6 cellular contexts compared by ENCODE assay signal in genomic region chr11:62592216-62592815, GRCh38. TPM values are rescaled to one million over a fixed set of nuclear protein-coding genes. Genes with fewer than 3 reads are reported as not detected.
DNase-seq lines count a peak whose midpoint lies in the region; ATAC-seq and TF ChIP-seq lines count a peak whose summit lies in the region.

No MANE protein-coding gene starts in this region.

- peak overlapping the region; percentile 19 to 84; a peak in 3 of 4 replicates for H3K4me3 ChIP-seq in DND-41 (ENCODE audit: low read depth in 1 of 2, low read length in 2 of 2)
- H3K4me3 ChIP-seq in iPS-20b (ENCODE audit: low read length): peak overlapping the region; percentile 79

- H3K4me1 Mint-ChIP-seq in T-cell: peaks cover 47 to 59% (median 57%) of the 10 kb centered on the region in 3 donors

- H3K4me1 ChIP-seq in DND-41 (ENCODE audit: insufficient read depth, low read length) (peaks cover 59% of the 10 kb centered on the region), iPS-20b (ENCODE audit: insufficient read depth, low read length) (peaks cover 5% of the 10 kb centered on the region)

- peak overlapping the region; percentile 96 to 99 (median 97) for H3K4me3 Mint-ChIP-seq in T-cell

- TF ChIP-seq CTCF in DND-41 (IDR thresholded peaks at IDR 0.05; ENCODE audit: borderline replicate concordance, extremely low read depth, low read length, poor library complexity, severe bottlenecking): no peak

- peaks cover 35% of the 10 kb centered on the region for H3K36me3 Mint-ChIP-seq in T-cell

- peak overlapping the region; percentile 98 to 99 for H3K27ac Mint-ChIP-seq in T-cell

- ATAC-seq in DND-41 (ENCODE audit: insufficient read depth, low read depth) (no peak), T-cell (replicated peaks in 1 of 4) (no peak), HG03520 (IDR thresholded peaks at IDR 0.05; ENCODE audit: unreplicated experiment) (no peak), HG02588 (IDR thresholded peaks at IDR 0.05; ENCODE audit: unreplicated experiment) (no peak)

- POLR2A ChIA-PET in T-cell (lab: Charles Lee): interaction anchor here (0.5 to 3.1 kb wide), 24 partner anchors 8 to 291 kb away, joined by 3 to 28 read pairs (median 8); partner anchors contain the start of genes C11orf98 (in 2 of the 2), CSKMT (in 2 of the 2), B3GAT3 (in 1 of the 2) and EEF1G (in 1 of the 2)

- H3K4me2 ChIP-seq in DND-41 (ENCODE audit: insufficient read depth, low read length): peak overlapping the region; percentile 95

- H3K36me3 ChIP-seq in DND-41 (ENCODE audit: insufficient read depth, low read length) (peaks cover 62% of the 10 kb centered on the region), iPS-20b (ENCODE audit: insufficient read depth, low read depth, low read length) (peaks cover 64% of the 10 kb centered on the region)

- no peaks in the 10 kb centered on the region for H3K27me3 ChIP-seq in DND-41 (ENCODE audit: insufficient read depth, low read length, poor library complexity)
- H3K27me3 ChIP-seq in iPS-20b (ENCODE audit: insufficient read depth, low read length): no peaks in the 10 kb centered on the region

- H2AFZ ChIP-seq in DND-41 (ENCODE audit: low read depth, low read length): peak overlapping the region; percentile 80

- H3K9me3 ChIP-seq in DND-41 (ENCODE audit: insufficient read depth, low read length, severe bottlenecking): no peaks in the 10 kb centered on the region
- H3K9me3 ChIP-seq in iPS-20b (ENCODE audit: insufficient read depth, low read depth, low read length): no peaks in the 10 kb centered on the region

- no peaks in the 10 kb centered on the region for H3K27me3 Mint-ChIP-seq in T-cell

- DNase-seq in DND-41: no peak
- DNase-seq in T-cell: no peak
- no peak for DNase-seq in putamen (ENCODE audit: low spot score)

- peaks cover 17% of the 10 kb centered on the region for H4K20me1 ChIP-seq in DND-41 (ENCODE audit: insufficient read depth, low read length)

- H3K9me3 Mint-ChIP-seq in T-cell: no peaks in the 10 kb centered on the region

- peaks cover 40% of the 10 kb centered on the region for H3K79me2 ChIP-seq in DND-41 (ENCODE audit: insufficient read depth, low read length)

- H3K27ac ChIP-seq in DND-41 (ENCODE audit: low read length) (peak overlapping the region; percentile 79), iPS-20b (ENCODE audit: low read length) (peak overlapping the region; percentile 68)

- peak overlapping the region; percentile 66 for H3K9ac ChIP-seq in DND-41 (ENCODE audit: low read depth, low read length)
- H3K9ac ChIP-seq in iPS-20b (ENCODE audit: low read depth, low read length): peak overlapping the region; percentile 89

- CTCF ChIA-PET in T-cell (lab: Charles Lee): interaction anchor here (0.5 to 3.2 kb wide), 32 partner anchors 9 to 289 kb away, joined by 3 to 27 read pairs (median 5); partner anchors contain the start of genes B3GAT3 (in 1 of the 2), BSCL2 (in 1 of the 2), C11orf98 (in 1 of the 2) and CSKMT (in 1 of the 2)

RNA-seq across cellular contexts. Expression of gene TUT1, which starts 1.0 kb away (rescaled TPM):
- total RNA-seq in T-cell: 10 to 100 TPM; 35.2 to 56.0 (median 42.9) TPM

RNA-seq across cellular contexts. Expression of gene MTA2, which starts 9.3 kb away (rescaled TPM):
- total RNA-seq in T-cell: 100 to 1,000 TPM; 151 to 185 (median 184) TPM

RNA-seq across cellular contexts. Expression of gene EEF1G, which starts 18.6 kb away (rescaled TPM):
- total RNA-seq in T-cell: 1,000 to 10,000 TPM; 1,908 to 2,187 (median 2,119) TPM

RNA-seq across cellular contexts. Expression of gene EML3, which starts 20.3 kb away (rescaled TPM):
- total RNA-seq in T-cell: 100 to 1,000 TPM; 160 to 372 (median 328) TPM

RNA-seq across cellular contexts. Expression of gene ROM1, which starts 20.7 kb away (rescaled TPM):
- 1 to 10 TPM; 1.6 to 4.5 (median 3.5) TPM for total RNA-seq in T-cell
